In the genomic region with DNA sequence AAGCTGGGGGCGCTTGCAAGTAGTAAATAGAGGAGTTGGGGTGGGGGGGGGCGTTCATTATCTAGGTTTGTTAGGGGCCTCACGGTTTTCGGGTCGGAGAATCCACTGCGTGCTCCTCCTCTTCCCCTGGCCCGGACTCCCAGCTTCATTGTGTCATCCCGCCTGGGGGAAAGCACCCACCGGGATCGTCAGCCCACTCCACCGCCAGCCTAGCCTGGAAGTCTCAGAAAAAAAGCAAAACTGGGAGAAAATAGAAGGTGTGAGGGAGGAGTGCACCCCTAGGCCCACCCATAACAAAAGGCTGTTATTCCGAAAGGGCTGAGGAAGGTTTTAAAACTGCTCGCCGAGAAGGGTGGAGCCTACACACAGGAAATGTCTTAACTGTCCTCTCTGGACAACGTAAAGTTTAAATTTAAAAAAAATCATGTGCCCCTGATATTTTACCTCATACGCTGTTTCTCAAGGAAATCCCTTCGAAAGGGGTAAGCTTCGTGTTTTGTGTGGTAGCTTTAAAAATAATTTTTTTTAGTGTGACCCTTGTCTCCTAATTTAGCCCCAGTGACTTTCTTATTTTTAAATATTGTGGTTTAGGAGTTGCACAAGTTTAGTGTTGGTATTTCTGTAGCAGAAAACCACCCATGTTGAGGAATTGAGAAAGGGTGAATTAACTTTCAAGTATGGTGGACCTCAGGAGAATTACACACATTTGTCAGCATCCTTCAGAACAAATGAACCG, we compare ENCODE assay signal across 1 cellular context.
TF ChIP-seq lines count a peak whose summit lies in the region.

No MANE protein-coding gene starts in this region.

TF ChIP-seq in HepG2, 621 proteins besides CTCF, POLR2A, EP300 and RAD21 (continued from another document and continues in another):
- TF ChIP-seq, protein P1, sequence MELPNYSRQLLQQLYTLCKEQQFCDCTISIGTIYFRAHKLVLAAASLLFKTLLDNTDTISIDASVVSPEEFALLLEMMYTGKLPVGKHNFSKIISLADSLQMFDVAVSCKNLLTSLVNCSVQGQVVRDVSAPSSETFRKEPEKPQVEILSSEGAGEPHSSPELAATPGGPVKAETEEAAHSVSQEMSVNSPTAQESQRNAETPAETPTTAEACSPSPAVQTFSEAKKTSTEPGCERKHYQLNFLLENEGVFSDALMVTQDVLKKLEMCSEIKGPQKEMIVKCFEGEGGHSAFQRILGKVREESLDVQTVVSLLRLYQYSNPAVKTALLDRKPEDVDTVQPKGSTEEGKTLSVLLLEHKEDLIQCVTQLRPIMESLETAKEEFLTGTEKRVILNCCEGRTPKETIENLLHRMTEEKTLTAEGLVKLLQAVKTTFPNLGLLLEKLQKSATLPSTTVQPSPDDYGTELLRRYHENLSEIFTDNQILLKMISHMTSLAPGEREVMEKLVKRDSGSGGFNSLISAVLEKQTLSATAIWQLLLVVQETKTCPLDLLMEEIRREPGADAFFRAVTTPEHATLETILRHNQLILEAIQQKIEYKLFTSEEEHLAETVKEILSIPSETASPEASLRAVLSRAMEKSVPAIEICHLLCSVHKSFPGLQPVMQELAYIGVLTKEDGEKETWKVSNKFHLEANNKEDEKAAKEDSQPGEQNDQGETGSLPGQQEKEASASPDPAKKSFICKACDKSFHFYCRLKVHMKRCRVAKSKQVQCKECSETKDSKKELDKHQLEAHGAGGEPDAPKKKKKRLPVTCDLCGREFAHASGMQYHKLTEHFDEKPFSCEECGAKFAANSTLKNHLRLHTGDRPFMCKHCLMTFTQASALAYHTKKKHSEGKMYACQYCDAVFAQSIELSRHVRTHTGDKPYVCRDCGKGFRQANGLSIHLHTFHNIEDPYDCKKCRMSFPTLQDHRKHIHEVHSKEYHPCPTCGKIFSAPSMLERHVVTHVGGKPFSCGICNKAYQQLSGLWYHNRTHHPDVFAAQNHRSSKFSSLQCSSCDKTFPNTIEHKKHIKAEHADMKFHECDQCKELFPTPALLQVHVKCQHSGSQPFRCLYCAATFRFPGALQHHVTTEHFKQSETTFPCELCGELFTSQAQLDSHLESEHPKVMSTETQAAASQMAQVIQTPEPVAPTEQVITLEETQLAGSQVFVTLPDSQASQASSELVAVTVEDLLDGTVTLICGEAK (IDR thresholded peaks at IDR 0.05) = peak; percentile 53
- TF ChIP-seq, protein P1 (CRISPR knock-in tag; IDR thresholded peaks at IDR 0.05) = peak; percentile 94
- TF ChIP-seq, protein P2, sequence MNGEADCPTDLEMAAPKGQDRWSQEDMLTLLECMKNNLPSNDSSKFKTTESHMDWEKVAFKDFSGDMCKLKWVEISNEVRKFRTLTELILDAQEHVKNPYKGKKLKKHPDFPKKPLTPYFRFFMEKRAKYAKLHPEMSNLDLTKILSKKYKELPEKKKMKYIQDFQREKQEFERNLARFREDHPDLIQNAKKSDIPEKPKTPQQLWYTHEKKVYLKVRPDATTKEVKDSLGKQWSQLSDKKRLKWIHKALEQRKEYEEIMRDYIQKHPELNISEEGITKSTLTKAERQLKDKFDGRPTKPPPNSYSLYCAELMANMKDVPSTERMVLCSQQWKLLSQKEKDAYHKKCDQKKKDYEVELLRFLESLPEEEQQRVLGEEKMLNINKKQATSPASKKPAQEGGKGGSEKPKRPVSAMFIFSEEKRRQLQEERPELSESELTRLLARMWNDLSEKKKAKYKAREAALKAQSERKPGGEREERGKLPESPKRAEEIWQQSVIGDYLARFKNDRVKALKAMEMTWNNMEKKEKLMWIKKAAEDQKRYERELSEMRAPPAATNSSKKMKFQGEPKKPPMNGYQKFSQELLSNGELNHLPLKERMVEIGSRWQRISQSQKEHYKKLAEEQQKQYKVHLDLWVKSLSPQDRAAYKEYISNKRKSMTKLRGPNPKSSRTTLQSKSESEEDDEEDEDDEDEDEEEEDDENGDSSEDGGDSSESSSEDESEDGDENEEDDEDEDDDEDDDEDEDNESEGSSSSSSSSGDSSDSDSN (CRISPR knock-in tag; IDR thresholded peaks at IDR 0.05) = peak; percentile 69
- TF ChIP-seq ZKSCAN8 (CRISPR knock-in tag; IDR thresholded peaks at IDR 0.05; ENCODE audit: borderline replicate concordance) = no peak
- no peak for TF ChIP-seq ZNF709 (CRISPR knock-in tag; IDR thresholded peaks at IDR 0.05)
- TF ChIP-seq ZSCAN25 (CRISPR knock-in tag; IDR thresholded peaks at IDR 0.05) = no peak
- no peak for TF ChIP-seq ZNF441 (CRISPR knock-in tag; IDR thresholded peaks at IDR 0.05; ENCODE audit: borderline replicate concordance)
- no peak for TF ChIP-seq MTF1 (CRISPR knock-in tag; IDR thresholded peaks at IDR 0.05)
- TF ChIP-seq HMG20A (CRISPR knock-in tag; IDR thresholded peaks at IDR 0.05; ENCODE audit: borderline replicate concordance) = no peak
- TF ChIP-seq, protein P3, sequence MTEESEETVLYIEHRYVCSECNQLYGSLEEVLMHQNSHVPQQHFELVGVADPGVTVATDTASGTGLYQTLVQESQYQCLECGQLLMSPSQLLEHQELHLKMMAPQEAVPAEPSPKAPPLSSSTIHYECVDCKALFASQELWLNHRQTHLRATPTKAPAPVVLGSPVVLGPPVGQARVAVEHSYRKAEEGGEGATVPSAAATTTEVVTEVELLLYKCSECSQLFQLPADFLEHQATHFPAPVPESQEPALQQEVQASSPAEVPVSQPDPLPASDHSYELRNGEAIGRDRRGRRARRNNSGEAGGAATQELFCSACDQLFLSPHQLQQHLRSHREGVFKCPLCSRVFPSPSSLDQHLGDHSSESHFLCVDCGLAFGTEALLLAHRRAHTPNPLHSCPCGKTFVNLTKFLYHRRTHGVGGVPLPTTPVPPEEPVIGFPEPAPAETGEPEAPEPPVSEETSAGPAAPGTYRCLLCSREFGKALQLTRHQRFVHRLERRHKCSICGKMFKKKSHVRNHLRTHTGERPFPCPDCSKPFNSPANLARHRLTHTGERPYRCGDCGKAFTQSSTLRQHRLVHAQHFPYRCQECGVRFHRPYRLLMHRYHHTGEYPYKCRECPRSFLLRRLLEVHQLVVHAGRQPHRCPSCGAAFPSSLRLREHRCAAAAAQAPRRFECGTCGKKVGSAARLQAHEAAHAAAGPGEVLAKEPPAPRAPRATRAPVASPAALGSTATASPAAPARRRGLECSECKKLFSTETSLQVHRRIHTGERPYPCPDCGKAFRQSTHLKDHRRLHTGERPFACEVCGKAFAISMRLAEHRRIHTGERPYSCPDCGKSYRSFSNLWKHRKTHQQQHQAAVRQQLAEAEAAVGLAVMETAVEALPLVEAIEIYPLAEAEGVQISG (CRISPR knock-in tag; IDR thresholded peaks at IDR 0.05) = no peak
- no peak for TF ChIP-seq ZNF234 (CRISPR knock-in tag; conservative IDR thresholded peaks at IDR 0.05)
- TF ChIP-seq WIZ (CRISPR knock-in tag; IDR thresholded peaks at IDR 0.05) = no peak
- no peak for TF ChIP-seq ZNF451 (CRISPR knock-in tag; IDR thresholded peaks at IDR 0.05)
- no peak for TF ChIP-seq EHMT2 (IDR thresholded peaks at IDR 0.05; ENCODE audit: borderline replicate concordance, low read depth, low read length)
- no peak for TF ChIP-seq NONO (IDR thresholded peaks at IDR 0.05)
- no peak for TF ChIP-seq NONO (CRISPR knock-in tag; conservative IDR thresholded peaks at IDR 0.05)
- no peak for TF ChIP-seq IRX3 (CRISPR knock-in tag; IDR thresholded peaks at IDR 0.05; ENCODE audit: borderline replicate concordance, low read depth)
- TF ChIP-seq RARA (CRISPR knock-in tag; IDR thresholded peaks at IDR 0.05) = no peak
- no peak for TF ChIP-seq ZXDC (CRISPR knock-in tag; IDR thresholded peaks at IDR 0.05)
- TF ChIP-seq, protein P4, sequence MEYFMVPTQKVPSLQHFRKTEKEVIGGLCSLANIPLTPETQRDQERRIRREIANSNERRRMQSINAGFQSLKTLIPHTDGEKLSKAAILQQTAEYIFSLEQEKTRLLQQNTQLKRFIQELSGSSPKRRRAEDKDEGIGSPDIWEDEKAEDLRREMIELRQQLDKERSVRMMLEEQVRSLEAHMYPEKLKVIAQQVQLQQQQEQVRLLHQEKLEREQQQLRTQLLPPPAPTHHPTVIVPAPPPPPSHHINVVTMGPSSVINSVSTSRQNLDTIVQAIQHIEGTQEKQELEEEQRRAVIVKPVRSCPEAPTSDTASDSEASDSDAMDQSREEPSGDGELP (IDR thresholded peaks at IDR 0.05; ENCODE audit: borderline replicate concordance, low read depth) = no peak
- TF ChIP-seq ERF (CRISPR knock-in tag; IDR thresholded peaks at IDR 0.05) = no peak
- TF ChIP-seq ZFP37 (CRISPR knock-in tag; IDR thresholded peaks at IDR 0.05; ENCODE audit: borderline replicate concordance) = no peak
- no peak for TF ChIP-seq TEAD2 (CRISPR knock-in tag; IDR thresholded peaks at IDR 0.05)
- TF ChIP-seq, protein P5, sequence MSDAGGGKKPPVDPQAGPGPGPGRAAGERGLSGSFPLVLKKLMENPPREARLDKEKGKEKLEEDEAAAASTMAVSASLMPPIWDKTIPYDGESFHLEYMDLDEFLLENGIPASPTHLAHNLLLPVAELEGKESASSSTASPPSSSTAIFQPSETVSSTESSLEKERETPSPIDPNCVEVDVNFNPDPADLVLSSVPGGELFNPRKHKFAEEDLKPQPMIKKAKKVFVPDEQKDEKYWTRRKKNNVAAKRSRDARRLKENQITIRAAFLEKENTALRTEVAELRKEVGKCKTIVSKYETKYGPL (CRISPR knock-in tag; IDR thresholded peaks at IDR 0.05) = no peak
- TF ChIP-seq ZNF546 (CRISPR knock-in tag; conservative IDR thresholded peaks at IDR 0.05) = no peak; the same call in 1 of the 2 replicates
- TF ChIP-seq SP1 (IDR thresholded peaks at IDR 0.05) = no peak
- no peak for TF ChIP-seq SP1 (CRISPR knock-in tag; IDR thresholded peaks at IDR 0.05)
- TF ChIP-seq MTA3 (CRISPR knock-in tag; IDR thresholded peaks at IDR 0.05) = no peak
- TF ChIP-seq FOXP1 (IDR thresholded peaks at IDR 0.05) = no peak
- no peak for TF ChIP-seq FOXP1 (CRISPR knock-in tag; IDR thresholded peaks at IDR 0.05)
- TF ChIP-seq MYNN (CRISPR knock-in tag; IDR thresholded peaks at IDR 0.05; ENCODE audit: low read depth) = no peak
- TF ChIP-seq, protein P6, sequence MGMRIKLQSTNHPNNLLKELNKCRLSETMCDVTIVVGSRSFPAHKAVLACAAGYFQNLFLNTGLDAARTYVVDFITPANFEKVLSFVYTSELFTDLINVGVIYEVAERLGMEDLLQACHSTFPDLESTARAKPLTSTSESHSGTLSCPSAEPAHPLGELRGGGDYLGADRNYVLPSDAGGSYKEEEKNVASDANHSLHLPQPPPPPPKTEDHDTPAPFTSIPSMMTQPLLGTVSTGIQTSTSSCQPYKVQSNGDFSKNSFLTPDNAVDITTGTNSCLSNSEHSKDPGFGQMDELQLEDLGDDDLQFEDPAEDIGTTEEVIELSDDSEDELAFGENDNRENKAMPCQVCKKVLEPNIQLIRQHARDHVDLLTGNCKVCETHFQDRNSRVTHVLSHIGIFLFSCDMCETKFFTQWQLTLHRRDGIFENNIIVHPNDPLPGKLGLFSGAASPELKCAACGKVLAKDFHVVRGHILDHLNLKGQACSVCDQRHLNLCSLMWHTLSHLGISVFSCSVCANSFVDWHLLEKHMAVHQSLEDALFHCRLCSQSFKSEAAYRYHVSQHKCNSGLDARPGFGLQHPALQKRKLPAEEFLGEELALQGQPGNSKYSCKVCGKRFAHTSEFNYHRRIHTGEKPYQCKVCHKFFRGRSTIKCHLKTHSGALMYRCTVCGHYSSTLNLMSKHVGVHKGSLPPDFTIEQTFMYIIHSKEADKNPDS (CRISPR knock-in tag; IDR thresholded peaks at IDR 0.05) = no peak
- TF ChIP-seq ZNF674 (CRISPR knock-in tag; IDR thresholded peaks at IDR 0.05; ENCODE audit: low read depth) = no peak
- TF ChIP-seq KLF12 (CRISPR knock-in tag; IDR thresholded peaks at IDR 0.05; ENCODE audit: borderline replicate concordance) = no peak
- TF ChIP-seq ZKSCAN1 (IDR thresholded peaks at IDR 0.05; ENCODE audit: low read length) = no peak
- TF ChIP-seq THAP8 (CRISPR knock-in tag; IDR thresholded peaks at IDR 0.05; ENCODE audit: borderline replicate concordance) = no peak
- 0 out of 2 replicates have a peak, but pooled peaks have one; percentile 3 for TF ChIP-seq DNMT3B (CRISPR knock-in tag; conservative IDR thresholded peaks at IDR 0.05)
- TF ChIP-seq ZNF879 (CRISPR knock-in tag; IDR thresholded peaks at IDR 0.05) = no peak
